Comparison of ENCODE assay signal across 26 cellular contexts in the genomic region with DNA sequence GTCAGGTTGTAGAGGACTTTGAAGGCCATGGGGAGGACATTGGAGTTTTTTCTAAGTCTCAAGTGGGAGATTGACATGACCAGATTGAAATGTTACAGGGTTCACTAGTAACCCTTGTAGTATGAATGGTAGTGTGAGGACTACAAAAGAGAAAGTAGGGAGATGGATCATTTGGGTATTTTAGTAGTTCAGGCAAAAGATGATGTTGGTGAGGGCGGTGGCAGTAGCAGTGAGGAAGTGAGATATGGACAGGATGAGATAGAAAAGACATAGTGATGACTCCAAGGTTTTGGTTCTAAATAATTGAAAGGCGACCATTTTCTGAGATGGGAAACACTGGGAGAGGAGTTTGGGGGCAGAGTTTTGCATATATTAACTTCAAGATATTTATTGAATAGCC.
"Had no signal": no experiment of that assay in that cellular context is flagged by ENCODE, and none has a peak within 500 bp of the region (broad histone marks: within the 10 kb centered on the region; RNA-seq: fewer than 3 reads in every experiment).

No MANE protein-coding gene starts in this region.

- DNase-seq: cortex of kidney; effector CD8-positive, alpha-beta T cell; effector memory CD8-positive, alpha-beta T cell; endodermal cell; erythroblast; esophagus squamous epithelium; foreskin fibroblast; foreskin melanocyte; gastrocnemius medialis; glutamatergic neuron; head of caudate nucleus; heart right ventricle; hippocampal formation; left cardiac atrium; left lung; left ventricle myocardium superior; lower lobe of right lung; mesenchymal stem cell; mucosa of descending colon; naive B cell; naive thymus-derived CD8-positive, alpha-beta T cell had no signal

- H3K4me3 ChIP-seq: esophagus squamous epithelium, gastrocnemius medialis, heart right ventricle, left lung, lower lobe of right lung, mucosa of descending colon had no signal

- ATAC-seq: effector memory CD8-positive, alpha-beta T cell; esophagus mucosa; gastrocnemius medialis; heart right ventricle; left cardiac atrium; left lung; left ventricle myocardium superior; lower lobe of right lung; mucosa of descending colon; naive thymus-derived CD8-positive, alpha-beta T cell had no signal

- H3K36me3 ChIP-seq: esophagus squamous epithelium, gastrocnemius medialis, heart right ventricle, left lung, lower lobe of right lung had no signal

- H3K9me3 ChIP-seq: esophagus squamous epithelium, gastrocnemius medialis, left lung, lower lobe of right lung, mucosa of descending colon had no signal

- H3K4me1 ChIP-seq: esophagus squamous epithelium, gastrocnemius medialis, heart right ventricle, left lung, lower lobe of right lung had no signal

- FAIRE-seq: endometrium, islet of Langerhans, keratinocyte had no signal

- H3K27me3 ChIP-seq: esophagus squamous epithelium, gastrocnemius medialis, heart right ventricle, left lung had no signal

- H3K27ac ChIP-seq: epithelial cell of prostate, esophagus squamous epithelium, gastrocnemius medialis, heart right ventricle, left lung, lower lobe of right lung had no signal
